Comparison of ENCODE assay signal across 12 cellular contexts in the genomic region with DNA sequence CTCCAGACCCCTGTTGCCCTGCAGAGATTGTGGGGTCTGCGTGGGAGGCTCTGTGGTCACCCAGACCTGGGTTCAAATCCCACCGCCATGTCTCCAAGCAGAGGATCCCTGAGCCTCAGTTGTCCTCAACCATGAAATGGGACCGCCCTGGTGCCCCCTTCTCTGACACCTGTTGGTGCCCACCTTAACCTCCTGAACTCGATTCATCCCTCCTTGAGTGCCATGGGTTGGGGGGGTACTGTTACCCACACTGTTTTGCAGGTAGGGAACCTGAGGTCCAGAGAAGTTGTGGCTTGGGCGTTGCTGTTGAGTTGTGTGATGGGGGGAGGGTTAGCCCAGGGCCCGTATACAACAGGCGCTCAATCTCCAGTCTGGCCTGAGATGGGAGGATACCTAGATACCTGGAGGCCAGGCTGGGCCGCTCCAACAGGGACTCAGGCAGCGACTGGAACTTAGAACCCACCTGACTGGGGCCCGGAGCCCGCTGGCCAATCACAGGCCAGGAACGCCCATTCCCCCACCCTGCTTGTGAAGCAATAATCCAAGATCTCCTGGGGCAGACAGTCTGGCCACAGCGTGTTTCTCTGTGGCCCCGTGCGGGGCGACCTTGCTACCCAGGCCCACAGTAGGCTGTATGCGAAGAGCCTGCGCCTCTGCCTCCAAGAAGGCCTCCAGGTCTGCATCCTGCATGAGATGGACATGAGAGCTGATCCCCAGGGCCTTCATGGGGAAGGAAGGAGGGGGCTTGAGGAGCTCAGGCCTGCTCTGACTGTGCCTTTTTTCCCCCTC. TPM values are rescaled to one million over a fixed set of nuclear protein-coding genes. Genes with fewer than 3 reads are reported as not detected.
DNase-seq lines count a peak whose midpoint lies in the region; ATAC-seq and TF ChIP-seq lines count a peak whose summit lies in the region.
"Had no signal": no experiment of that assay in that cellular context is flagged by ENCODE, and none has a peak within 500 bp of the region (broad histone marks: within the 10 kb centered on the region; RNA-seq: fewer than 3 reads in every experiment).

No MANE protein-coding gene starts in this region.

- H3K9me3 ChIP-seq in BLaER1 (no peaks in the 10 kb centered on the region), colonic mucosa (no peaks in the 10 kb centered on the region)

- H3K4me3 ChIP-seq in BLaER1 (no peak overlapping the region), colonic mucosa (no peak overlapping the region)

- DNase-seq in HuH-7.5 (ENCODE audit: low spot score): peak; percentile 93
- no peak for DNase-seq in effector memory CD8-positive, alpha-beta T cell
- DNase-seq in naive B cell: no peak
- DNase-seq in NCI-H526 treated with DMSO at 0.1 percent for 48 hours (lab: John Stamatoyannopoulos, UW): no peak
- DNase-seq in activated CD4-positive, alpha-beta T cell treated with anti-CD3 and anti-CD28 coated beads, Interleukin-2, amount 50 U/mL, for 1 hour: no peak
- no peak for DNase-seq in HK-2 (ENCODE audit: unreplicated experiment)
- DNase-seq in colonic mucosa: no peak
- DNase-seq: hypothalamus; stimulated activated CD4-positive, alpha-beta T cell treated with anti-CD3 and anti-CD28 coated beads, Interleukin-12 subunit alpha, Interleukin-12 subunit beta, amount 100 ng/mL, for 4 hours had no signal

- H3K36me3 Mint-ChIP-seq in effector memory CD8-positive, alpha-beta T cell (ENCODE audit: insufficient read depth): peaks cover 6% of the 10 kb centered on the region
- no peaks in the 10 kb centered on the region for H3K36me3 Mint-ChIP-seq in naive B cell

- peaks cover 37% of the 10 kb centered on the region for H3K36me3 ChIP-seq in BLaER1
- H3K36me3 ChIP-seq in colonic mucosa: no peaks in the 10 kb centered on the region

- H3K27ac ChIP-seq in BLaER1 (no peak overlapping the region), colonic mucosa (no peak overlapping the region)

- H4K20me1 ChIP-seq in BLaER1: peaks cover 56% of the 10 kb centered on the region

- ATAC-seq in effector memory CD8-positive, alpha-beta T cell (replicated peaks): no peak
- ATAC-seq in naive B cell (ENCODE audit: low read depth in 2 of 2): no peak

- no peaks in the 10 kb centered on the region for H3K9me3 Mint-ChIP-seq in effector memory CD8-positive, alpha-beta T cell
- H3K9me3 Mint-ChIP-seq in naive B cell: no peaks in the 10 kb centered on the region

- intact Hi-C loops in colonic mucosa (cut with DNase I): no loop called here

- peak overlapping the region; percentile 4 to 6 for H3K4me3 Mint-ChIP-seq in effector memory CD8-positive, alpha-beta T cell
- H3K4me3 Mint-ChIP-seq in naive B cell: peak overlapping the region in 5 of 8 donors; percentile 29 to 68 (median 54)

- peak overlapping the region; percentile 79 for H3K4me2 ChIP-seq in BLaER1

- H3K4me1 Mint-ChIP-seq in effector memory CD8-positive, alpha-beta T cell (ENCODE audit: low read depth in 2 of 2): peaks cover 6 to 9% of the 10 kb centered on the region in 2 donors
- peaks cover 10 to 21% (median 17%) of the 10 kb centered on the region in 3 donors for H3K4me1 Mint-ChIP-seq in naive B cell

- H3K27me3 ChIP-seq in BLaER1 (no peaks in the 10 kb centered on the region), colonic mucosa (no peaks in the 10 kb centered on the region)
- H3K27me3 ChIP-seq: dorsolateral prefrontal cortex had no signal

- TF ChIP-seq CTCF in colonic mucosa (IDR thresholded peaks at IDR 0.05): no peak

- H3K9ac ChIP-seq in BLaER1 (no peak overlapping the region), colonic mucosa (ENCODE audit: low read depth in 2 of 2, low read length in 2 of 2) (no peak overlapping the region)

- H3K4me1 ChIP-seq in BLaER1: peaks cover 50% of the 10 kb centered on the region
- peaks cover 13% of the 10 kb centered on the region for H3K4me1 ChIP-seq in colonic mucosa

- H3K27me3 Mint-ChIP-seq in effector memory CD8-positive, alpha-beta T cell: no peaks in the 10 kb centered on the region
- H3K27me3 Mint-ChIP-seq in naive B cell: no peaks in the 10 kb centered on the region

- no peak overlapping the region for H3K27ac Mint-ChIP-seq in effector memory CD8-positive, alpha-beta T cell
- H3K27ac Mint-ChIP-seq in naive B cell: peak overlapping the region in 1 of 6 donors; percentile 66

RNA-seq across cellular contexts. Expression of gene ARID3A, which starts 2.8 kb away (rescaled TPM):
- polyA plus RNA-seq in naive B cell (ENCODE audit: low read depth in 6 of 6): 1 to 10 TPM in 1 of 6 donors, under 1 TPM in 5; 0.13 to 1.1 (median 0.59) TPM
- 10 to 100 TPM in 1 of 2 donors, 1 to 10 TPM in 1; 8.7 to 13.0 TPM for total RNA-seq in colonic mucosa

RNA-seq across cellular contexts. Expression of gene KISS1R, which starts 11.5 kb away (rescaled TPM):
- under 1 TPM in 4 of 6 donors, not detected in 2; 0.17 to 0.42 (median 0.33) TPM for polyA plus RNA-seq in naive B cell (ENCODE audit: low read depth in 6 of 6)
- total RNA-seq in colonic mucosa: under 1 TPM in 1 of 2 donors, not detected in 1; 0.21 TPM
- total RNA-seq: HT1080 had no signal

RNA-seq across cellular contexts. Expression of gene R3HDM4, which starts 15.6 kb away (rescaled TPM):
- polyA plus RNA-seq in naive B cell (ENCODE audit: low read depth in 6 of 6): 100 to 1,000 TPM; 162 to 209 (median 175) TPM
- 10 to 100 TPM; 54.5 to 55.6 TPM for total RNA-seq in colonic mucosa

RNA-seq across cellular contexts. Expression of gene RNU6-9, which starts 35.4 kb away (rescaled TPM):
- polyA plus RNA-seq in naive B cell (ENCODE audit: low read depth in 6 of 6): not detected
- total RNA-seq in colonic mucosa: not detected
- total RNA-seq: dorsolateral prefrontal cortex, HT1080 had no signal

RNA-seq across cellular contexts. Expression of gene MED16, which starts 35.7 kb away (rescaled TPM):
- 10 to 100 TPM; 34.0 to 89.4 (median 51.1) TPM for polyA plus RNA-seq in naive B cell (ENCODE audit: low read depth in 6 of 6)
- total RNA-seq in colonic mucosa: 10 to 100 TPM; 73.3 to 83.2 TPM
